20 cellular contexts compared by ENCODE assay signal in the genomic region with DNA sequence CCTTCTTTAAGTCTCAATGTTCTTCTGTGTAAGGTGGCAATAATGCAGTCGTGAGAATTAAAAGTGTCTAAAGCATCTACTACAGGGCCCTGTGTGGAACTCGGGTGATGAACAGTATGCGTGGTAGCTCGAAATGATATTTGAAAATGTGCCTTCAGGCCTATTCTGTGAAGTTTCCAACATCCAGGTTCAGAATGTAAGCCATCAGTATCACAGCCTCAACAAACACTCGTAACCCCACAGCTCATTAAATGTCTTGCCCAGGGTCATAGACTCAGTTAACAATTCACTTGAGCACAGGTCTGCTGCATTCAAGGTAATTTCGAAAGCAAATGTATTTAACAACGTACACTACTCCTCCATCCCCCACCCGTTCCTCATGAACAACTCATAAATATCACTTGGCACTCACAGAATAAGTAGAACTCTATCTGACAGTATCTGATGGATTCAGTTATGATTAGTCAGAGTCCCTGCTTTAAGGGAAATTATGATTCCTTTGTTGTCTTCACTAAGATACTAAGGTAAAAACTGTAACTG.
DNase-seq lines count a peak whose midpoint lies in the region; ATAC-seq, FAIRE-seq and TF ChIP-seq lines count a peak whose summit lies in the region.
"Had no signal": no experiment of that assay in that cellular context is flagged by ENCODE, and none has a peak within 500 bp of the region (broad histone marks: within the 10 kb centered on the region; RNA-seq: fewer than 3 reads in every experiment).

No MANE protein-coding gene starts in this region.

- H3K9ac ChIP-seq in mammary epithelial cell (ENCODE audit: insufficient read depth, low read length) = no peak overlapping the region

- no peak overlapping the region for H3K4me2 ChIP-seq in mammary epithelial cell (ENCODE audit: insufficient read depth, low read depth, low read length)
- H3K4me2 ChIP-seq: PC-9 had no signal

- DNase-seq in NCI-H1436 (lab: John Stamatoyannopoulos, UW) (peak; percentile 9), NCI-H1436 treated with DMSO at 0.1 percent for 48 hours (lab: John Stamatoyannopoulos, UW) (no peak), M059J (ENCODE audit: low read depth) (peak; percentile 7), NCI-H69 (lab: John Stamatoyannopoulos, UW) (peak; percentile 14), D721Med (ENCODE audit: insufficient read length, low spot score) (no peak), mammary epithelial cell (no peak)
- DNase-seq: CD4-positive, alpha-beta memory T cell; KBM-7; MV-4-11; NCI-H146; NCI-H2029 treated with DMSO at 0.1 percent for 48 hours; NCI-H226; PC-9 had no signal

- FAIRE-seq in D721Med (lab: Jason Lieb, UNC) = no peak
- FAIRE-seq: GM12892, GM18507, H1, HepG2 had no signal

- ATAC-seq in GM21515 (IDR thresholded peaks at IDR 0.05; ENCODE audit: unreplicated experiment) = no peak
- ATAC-seq: HepG2 had no signal

- no peak overlapping the region for H2AFZ ChIP-seq in mammary epithelial cell (ENCODE audit: low read depth, low read length)
- H2AFZ ChIP-seq: PC-9 had no signal

- H3K9me3 ChIP-seq in mammary epithelial cell (replicated peaks; ENCODE audit: insufficient read depth, low read length) = no peaks in the 10 kb centered on the region

- dilution Hi-C loops in mammary epithelial cell (cut with HindIII; ENCODE audit: low sequenced_read_pairs) = no loop called here

- H3K27me3 Mint-ChIP-seq in nephron (ENCODE audit: low read depth) = no peaks in the 10 kb centered on the region

- H3K4me3 Mint-ChIP-seq in nephron = no peak overlapping the region
- H3K4me3 Mint-ChIP-seq: CD4-positive, alpha-beta memory T cell; T-helper 1 cell treated with Interleukin-12 subunit alpha and Interleukin-12 subunit beta and Interleukin-4 antibody, amounts not matched to agents 30 μg/mL and 1 μg/mL, for 36 hours had no signal

- H3K4me1 ChIP-seq in mammary epithelial cell (ENCODE audit: insufficient read depth, low read length) = no peaks in the 10 kb centered on the region

- peaks cover 7% of the 10 kb centered on the region for H3K4me1 Mint-ChIP-seq in nephron
- H3K4me1 Mint-ChIP-seq: CD4-positive, alpha-beta memory T cell had no signal

- peak overlapping the region in 2 of 3 experiments; percentile 36 to 87 for H3K27ac Mint-ChIP-seq in nephron
- H3K27ac Mint-ChIP-seq: CD4-positive, alpha-beta memory T cell; T-helper 1 cell treated with Interleukin-12 subunit alpha and Interleukin-12 subunit beta and Interleukin-4 antibody, amounts not matched to agents 30 μg/mL and 1 μg/mL, for 36 hours had no signal

- CTCF ChIA-PET in mammary epithelial cell (lab: Charles Lee; ENCODE audit: low non-redundant PET) = no interaction called here

- H3K36me3 Mint-ChIP-seq in nephron (ENCODE audit: low read depth) = no peaks in the 10 kb centered on the region
- H3K36me3 Mint-ChIP-seq: CD4-positive, alpha-beta memory T cell had no signal

- no peaks in the 10 kb centered on the region for H3K27me3 ChIP-seq in mammary epithelial cell (ENCODE audit: insufficient read depth, low read length)

- intact Hi-C loops in mammary epithelial cell (cut with micrococcal nuclease) = no loop called here

- TF ChIP-seq CTCF in nephron (IDR thresholded peaks at IDR 0.05; ENCODE audit: unreplicated experiment in 3 of 3) = no peak
- TF ChIP-seq CTCF in D721Med (IDR thresholded peaks at IDR 0.05; ENCODE audit: insufficient read depth, missing control alignments) = no peak
- TF ChIP-seq CTCF in mammary epithelial cell (conservative IDR thresholded peaks at IDR 0.05 in 1 of 2, IDR thresholded peaks at IDR 0.05 in 1 of 2; ENCODE audit: extremely low read depth in 1 of 2, insufficient read depth in 1 of 2, low read depth in 1 of 2, low read length in 2 of 2) = no peak

- no peaks in the 10 kb centered on the region for H4K20me1 ChIP-seq in mammary epithelial cell (ENCODE audit: insufficient read depth, low read length)

- no peaks in the 10 kb centered on the region for H3K9me3 Mint-ChIP-seq in nephron
- H3K9me3 Mint-ChIP-seq: T-helper 1 cell treated with Interleukin-12 subunit alpha and Interleukin-12 subunit beta and Interleukin-4 antibody, amounts not matched to agents 30 μg/mL and 1 μg/mL, for 36 hours had no signal

- no peaks in the 10 kb centered on the region for H3K79me2 ChIP-seq in mammary epithelial cell (ENCODE audit: insufficient read depth, low read length)

- H3K27ac ChIP-seq in mammary epithelial cell (ENCODE audit: insufficient read depth, low read depth, low read length) = no peak overlapping the region
- H3K27ac ChIP-seq: PC-9 had no signal

- no peaks in the 10 kb centered on the region for H3K36me3 ChIP-seq in mammary epithelial cell (ENCODE audit: insufficient read depth, low read length)

- in situ Hi-C loops in mammary epithelial cell (cut with MboI; ENCODE audit: low sequenced_read_pairs in 2 of 2) = no loop called here

- WGBS in mammary epithelial cell (ENCODE audit: low coverage, missing lambda C conversion rate) = 20% methylated on average over 8 of the region's 8 CpGs

- H3K4me3 ChIP-seq in mammary epithelial cell (replicated peaks in 1 of 3; ENCODE audit: insufficient read depth in 1 of 3, low read depth in 2 of 3, low read length in 3 of 3) = no peak overlapping the region
- H3K4me3 ChIP-seq: PC-9 had no signal

- no TSS peak for BruUV-seq in mammary epithelial cell (replicated peaks; lab: Mats Ljungman, UMichigan)

Comparison
In these comparisons a context has a peak if more than half of its experiments do, and no peak if none do; other contexts are left out.
1. DNase-seq: peak in NCI-H1436 (single experiment), M059J (single experiment) and NCI-H69 (single experiment); none in NCI-H1436 treated with DMSO at 0.1 percent for 48 hours (single experiment), D721Med (single experiment) and mammary epithelial cell (single experiment).